1 cellular context compared by ENCODE assay signal in the genomic region with DNA sequence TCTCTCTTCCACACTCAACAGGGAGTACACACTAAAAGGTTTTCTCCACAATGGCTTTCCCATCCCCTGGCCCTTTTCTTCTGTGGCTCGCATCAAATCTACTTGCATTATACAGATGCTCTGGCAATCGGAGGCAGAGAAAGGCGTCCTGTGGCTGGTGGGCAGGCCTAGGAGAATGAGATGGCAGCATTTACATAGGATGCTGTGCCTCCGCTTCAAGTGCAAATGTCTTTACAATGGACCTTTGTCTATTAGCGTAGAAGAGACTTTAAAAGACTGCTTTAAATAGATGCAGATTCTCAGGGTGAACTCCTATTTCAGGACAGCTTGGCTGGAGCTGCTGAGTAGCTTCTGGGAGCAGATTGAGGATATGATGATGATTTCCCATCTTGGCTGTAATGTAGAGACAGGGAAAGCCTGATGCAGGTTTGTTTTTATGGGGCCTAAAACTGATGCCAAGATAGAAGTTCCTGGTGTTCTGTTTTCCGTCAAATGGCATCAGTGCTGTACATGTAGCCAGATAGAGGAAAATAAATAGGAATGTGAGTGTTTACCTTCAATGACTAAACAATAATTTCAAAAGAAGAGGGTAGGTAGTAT.
TF ChIP-seq lines count a peak whose summit lies in the region.

No MANE protein-coding gene starts in this region.

TF ChIP-seq in SK-N-SH, 30 proteins besides CTCF, POLR2A, EP300 and RAD21 (continued from another document):
- TF ChIP-seq, protein P1, sequence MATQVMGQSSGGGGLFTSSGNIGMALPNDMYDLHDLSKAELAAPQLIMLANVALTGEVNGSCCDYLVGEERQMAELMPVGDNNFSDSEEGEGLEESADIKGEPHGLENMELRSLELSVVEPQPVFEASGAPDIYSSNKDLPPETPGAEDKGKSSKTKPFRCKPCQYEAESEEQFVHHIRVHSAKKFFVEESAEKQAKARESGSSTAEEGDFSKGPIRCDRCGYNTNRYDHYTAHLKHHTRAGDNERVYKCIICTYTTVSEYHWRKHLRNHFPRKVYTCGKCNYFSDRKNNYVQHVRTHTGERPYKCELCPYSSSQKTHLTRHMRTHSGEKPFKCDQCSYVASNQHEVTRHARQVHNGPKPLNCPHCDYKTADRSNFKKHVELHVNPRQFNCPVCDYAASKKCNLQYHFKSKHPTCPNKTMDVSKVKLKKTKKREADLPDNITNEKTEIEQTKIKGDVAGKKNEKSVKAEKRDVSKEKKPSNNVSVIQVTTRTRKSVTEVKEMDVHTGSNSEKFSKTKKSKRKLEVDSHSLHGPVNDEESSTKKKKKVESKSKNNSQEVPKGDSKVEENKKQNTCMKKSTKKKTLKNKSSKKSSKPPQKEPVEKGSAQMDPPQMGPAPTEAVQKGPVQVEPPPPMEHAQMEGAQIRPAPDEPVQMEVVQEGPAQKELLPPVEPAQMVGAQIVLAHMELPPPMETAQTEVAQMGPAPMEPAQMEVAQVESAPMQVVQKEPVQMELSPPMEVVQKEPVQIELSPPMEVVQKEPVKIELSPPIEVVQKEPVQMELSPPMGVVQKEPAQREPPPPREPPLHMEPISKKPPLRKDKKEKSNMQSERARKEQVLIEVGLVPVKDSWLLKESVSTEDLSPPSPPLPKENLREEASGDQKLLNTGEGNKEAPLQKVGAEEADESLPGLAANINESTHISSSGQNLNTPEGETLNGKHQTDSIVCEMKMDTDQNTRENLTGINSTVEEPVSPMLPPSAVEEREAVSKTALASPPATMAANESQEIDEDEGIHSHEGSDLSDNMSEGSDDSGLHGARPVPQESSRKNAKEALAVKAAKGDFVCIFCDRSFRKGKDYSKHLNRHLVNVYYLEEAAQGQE (IDR thresholded peaks at IDR 0.05; ENCODE audit: low read depth, low read length): no peak
- TF ChIP-seq TCF12 (IDR thresholded peaks at IDR 0.05) (peak; percentile 38; the same call in 1 of the 2 replicates), NRF1 (IDR thresholded peaks at IDR 0.05; ENCODE audit: low read depth, low read length) (no peak), EZH2phosphoT487 (IDR thresholded peaks at IDR 0.05; ENCODE audit: borderline replicate concordance, low read depth) (no peak), FOXM1 (IDR thresholded peaks at IDR 0.05; ENCODE audit: low read depth) (no peak), RCOR1 (IDR thresholded peaks at IDR 0.05; ENCODE audit: low read length) (no peak)
